In genomic region chr17:82297804-82298537, GRCh38 we compare ENCODE assay signal across 1 cellular context.
TF ChIP-seq lines count a peak whose summit lies in the region.

No MANE protein-coding gene starts in this region.

TF ChIP-seq in HepG2, 621 proteins besides CTCF, POLR2A, EP300 and RAD21 (continued from another document and continues in another):
- TF ChIP-seq, protein P1, sequence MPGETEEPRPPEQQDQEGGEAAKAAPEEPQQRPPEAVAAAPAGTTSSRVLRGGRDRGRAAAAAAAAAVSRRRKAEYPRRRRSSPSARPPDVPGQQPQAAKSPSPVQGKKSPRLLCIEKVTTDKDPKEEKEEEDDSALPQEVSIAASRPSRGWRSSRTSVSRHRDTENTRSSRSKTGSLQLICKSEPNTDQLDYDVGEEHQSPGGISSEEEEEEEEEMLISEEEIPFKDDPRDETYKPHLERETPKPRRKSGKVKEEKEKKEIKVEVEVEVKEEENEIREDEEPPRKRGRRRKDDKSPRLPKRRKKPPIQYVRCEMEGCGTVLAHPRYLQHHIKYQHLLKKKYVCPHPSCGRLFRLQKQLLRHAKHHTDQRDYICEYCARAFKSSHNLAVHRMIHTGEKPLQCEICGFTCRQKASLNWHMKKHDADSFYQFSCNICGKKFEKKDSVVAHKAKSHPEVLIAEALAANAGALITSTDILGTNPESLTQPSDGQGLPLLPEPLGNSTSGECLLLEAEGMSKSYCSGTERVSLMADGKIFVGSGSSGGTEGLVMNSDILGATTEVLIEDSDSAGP (CRISPR knock-in tag; IDR thresholded peaks at IDR 0.05; ENCODE audit: borderline replicate concordance): peak; percentile 77; the same call in 1 of the 2 replicates
- TF ChIP-seq SPEN (CRISPR knock-in tag; IDR thresholded peaks at IDR 0.05; ENCODE audit: low read depth): peak; percentile 62; the same call in 1 of the 2 replicates
- TF ChIP-seq ZNF574 (CRISPR knock-in tag; IDR thresholded peaks at IDR 0.05): peak; percentile 97
- 0 out of 2 replicates have a peak, but pooled peaks have one; percentile 10 for TF ChIP-seq PHF21A (CRISPR knock-in tag; IDR thresholded peaks at IDR 0.05)
- TF ChIP-seq EEA1 (CRISPR knock-in tag; IDR thresholded peaks at IDR 0.05; ENCODE audit: borderline replicate concordance): no peak; the same call in 1 of the 2 replicates
- 0 out of 2 replicates have a peak, but pooled peaks have one; percentile 11 for TF ChIP-seq STAG1 (CRISPR knock-in tag; IDR thresholded peaks at IDR 0.05)
- no peak for TF ChIP-seq KDM4B (CRISPR knock-in tag; IDR thresholded peaks at IDR 0.05)
- TF ChIP-seq, protein P2, sequence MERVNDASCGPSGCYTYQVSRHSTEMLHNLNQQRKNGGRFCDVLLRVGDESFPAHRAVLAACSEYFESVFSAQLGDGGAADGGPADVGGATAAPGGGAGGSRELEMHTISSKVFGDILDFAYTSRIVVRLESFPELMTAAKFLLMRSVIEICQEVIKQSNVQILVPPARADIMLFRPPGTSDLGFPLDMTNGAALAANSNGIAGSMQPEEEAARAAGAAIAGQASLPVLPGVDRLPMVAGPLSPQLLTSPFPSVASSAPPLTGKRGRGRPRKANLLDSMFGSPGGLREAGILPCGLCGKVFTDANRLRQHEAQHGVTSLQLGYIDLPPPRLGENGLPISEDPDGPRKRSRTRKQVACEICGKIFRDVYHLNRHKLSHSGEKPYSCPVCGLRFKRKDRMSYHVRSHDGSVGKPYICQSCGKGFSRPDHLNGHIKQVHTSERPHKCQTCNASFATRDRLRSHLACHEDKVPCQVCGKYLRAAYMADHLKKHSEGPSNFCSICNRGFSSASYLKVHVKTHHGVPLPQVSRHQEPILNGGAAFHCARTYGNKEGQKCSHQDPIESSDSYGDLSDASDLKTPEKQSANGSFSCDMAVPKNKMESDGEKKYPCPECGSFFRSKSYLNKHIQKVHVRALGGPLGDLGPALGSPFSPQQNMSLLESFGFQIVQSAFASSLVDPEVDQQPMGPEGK (CRISPR knock-in tag; IDR thresholded peaks at IDR 0.05): peak; percentile 70
- TF ChIP-seq, protein P3, sequence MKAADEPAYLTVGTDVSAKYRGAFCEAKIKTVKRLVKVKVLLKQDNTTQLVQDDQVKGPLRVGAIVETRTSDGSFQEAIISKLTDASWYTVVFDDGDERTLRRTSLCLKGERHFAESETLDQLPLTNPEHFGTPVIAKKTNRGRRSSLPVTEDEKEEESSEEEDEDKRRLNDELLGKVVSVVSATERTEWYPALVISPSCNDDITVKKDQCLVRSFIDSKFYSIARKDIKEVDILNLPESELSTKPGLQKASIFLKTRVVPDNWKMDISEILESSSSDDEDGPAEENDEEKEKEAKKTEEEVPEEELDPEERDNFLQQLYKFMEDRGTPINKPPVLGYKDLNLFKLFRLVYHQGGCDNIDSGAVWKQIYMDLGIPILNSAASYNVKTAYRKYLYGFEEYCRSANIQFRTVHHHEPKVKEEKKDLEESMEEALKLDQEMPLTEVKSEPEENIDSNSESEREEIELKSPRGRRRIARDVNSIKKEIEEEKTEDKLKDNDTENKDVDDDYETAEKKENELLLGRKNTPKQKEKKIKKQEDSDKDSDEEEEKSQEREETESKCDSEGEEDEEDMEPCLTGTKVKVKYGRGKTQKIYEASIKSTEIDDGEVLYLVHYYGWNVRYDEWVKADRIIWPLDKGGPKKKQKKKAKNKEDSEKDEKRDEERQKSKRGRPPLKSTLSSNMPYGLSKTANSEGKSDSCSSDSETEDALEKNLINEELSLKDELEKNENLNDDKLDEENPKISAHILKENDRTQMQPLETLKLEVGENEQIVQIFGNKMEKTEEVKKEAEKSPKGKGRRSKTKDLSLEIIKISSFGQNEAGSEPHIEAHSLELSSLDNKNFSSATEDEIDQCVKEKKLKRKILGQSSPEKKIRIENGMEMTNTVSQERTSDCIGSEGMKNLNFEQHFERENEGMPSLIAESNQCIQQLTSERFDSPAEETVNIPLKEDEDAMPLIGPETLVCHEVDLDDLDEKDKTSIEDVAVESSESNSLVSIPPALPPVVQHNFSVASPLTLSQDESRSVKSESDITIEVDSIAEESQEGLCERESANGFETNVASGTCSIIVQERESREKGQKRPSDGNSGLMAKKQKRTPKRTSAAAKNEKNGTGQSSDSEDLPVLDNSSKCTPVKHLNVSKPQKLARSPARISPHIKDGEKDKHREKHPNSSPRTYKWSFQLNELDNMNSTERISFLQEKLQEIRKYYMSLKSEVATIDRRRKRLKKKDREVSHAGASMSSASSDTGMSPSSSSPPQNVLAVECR (CRISPR knock-in tag; IDR thresholded peaks at IDR 0.05; ENCODE audit: borderline replicate concordance): peak; percentile 79
- no peak; the same call in 1 of the 2 replicates for TF ChIP-seq ZNF616 (CRISPR knock-in tag; IDR thresholded peaks at IDR 0.05; ENCODE audit: low read depth)
- peak; percentile 13; the same call in 1 of the 2 replicates for TF ChIP-seq NCOR1 (IDR thresholded peaks at IDR 0.05; ENCODE audit: borderline replicate concordance, low read length)
- TF ChIP-seq FOXK1 (CRISPR knock-in tag; IDR thresholded peaks at IDR 0.05; ENCODE audit: borderline replicate concordance, low read depth): 0 out of 2 replicates have a peak, but pooled peaks have one; percentile 16
- no peak for TF ChIP-seq CBX1 (IDR thresholded peaks at IDR 0.05; ENCODE audit: low read depth)
- TF ChIP-seq LCORL (IDR thresholded peaks at IDR 0.05): no peak
- TF ChIP-seq LCORL (CRISPR knock-in tag; IDR thresholded peaks at IDR 0.05): 0 out of 2 replicates have a peak, but pooled peaks have one; percentile 68
- peak; percentile 68; the same call in 1 of the 2 replicates for TF ChIP-seq DMAP1 (CRISPR knock-in tag; IDR thresholded peaks at IDR 0.05)
- TF ChIP-seq KDM5B (CRISPR knock-in tag; IDR thresholded peaks at IDR 0.05; ENCODE audit: borderline replicate concordance): peak; percentile 49; the same call in 1 of the 2 replicates
- no peak; the same call in 1 of the 2 replicates for TF ChIP-seq ZFP90 (CRISPR knock-in tag; IDR thresholded peaks at IDR 0.05; ENCODE audit: borderline replicate concordance)
- TF ChIP-seq ZNF687 (CRISPR knock-in tag; IDR thresholded peaks at IDR 0.05): peak; percentile 92
- TF ChIP-seq ZNF251 (CRISPR knock-in tag; IDR thresholded peaks at IDR 0.05): no peak
- 0 out of 2 replicates have a peak, but pooled peaks have one; percentile 9 for TF ChIP-seq ZFP36L1 (CRISPR knock-in tag; IDR thresholded peaks at IDR 0.05)
- no peak for TF ChIP-seq ZSCAN30 (CRISPR knock-in tag; IDR thresholded peaks at IDR 0.05)
- TF ChIP-seq ZNF550 (CRISPR knock-in tag; IDR thresholded peaks at IDR 0.05; ENCODE audit: borderline replicate concordance): 0 out of 2 replicates have a peak, but pooled peaks have one; percentile 79
- 0 out of 2 replicates have a peak, but pooled peaks have one; percentile 27 for TF ChIP-seq ZMYM4 (CRISPR knock-in tag; IDR thresholded peaks at IDR 0.05)
- TF ChIP-seq ZNF691 (CRISPR knock-in tag; IDR thresholded peaks at IDR 0.05; ENCODE audit: borderline replicate concordance, low read depth): 0 out of 2 replicates have a peak, but pooled peaks have one; percentile 68
- no peak for TF ChIP-seq NFAT5 (CRISPR knock-in tag; IDR thresholded peaks at IDR 0.05)
- peak; percentile 36; the same call in 1 of the 2 replicates for TF ChIP-seq ZNF703 (CRISPR knock-in tag; IDR thresholded peaks at IDR 0.05; ENCODE audit: borderline replicate concordance)
- TF ChIP-seq ASH2L (IDR thresholded peaks at IDR 0.05; ENCODE audit: insufficient read length, low read depth, low read length): peak; percentile 11
- no peak for TF ChIP-seq HOMEZ (CRISPR knock-in tag; IDR thresholded peaks at IDR 0.05; ENCODE audit: low read depth)
- peak; percentile 62 for TF ChIP-seq MYC (CRISPR knock-in tag; IDR thresholded peaks at IDR 0.05; ENCODE audit: borderline replicate concordance)
- peak; percentile 74 for TF ChIP-seq RBFOX2 (IDR thresholded peaks at IDR 0.05; ENCODE audit: low read depth, low read length)
- TF ChIP-seq MYNN (CRISPR knock-in tag; IDR thresholded peaks at IDR 0.05; ENCODE audit: low read depth): no peak
